Comparison of ENCODE assay signal across 8 cellular contexts in genomic region chr13:23433171-23434153, GRCh38. TPM values are rescaled to one million over a fixed set of nuclear protein-coding genes. Genes with fewer than 3 reads are reported as not detected.
DNase-seq lines count a peak whose midpoint lies in the region; ATAC-seq and TF ChIP-seq lines count a peak whose summit lies in the region.

TSS of gene SACS (minus strand) at chr13:23433702. CDS start at chr13:23411239, 22,463 bp downstream.

- peak within 1 kb of the TSS; percentile 72 for H3K4me3 ChIP-seq in MG63
- H3K4me3 ChIP-seq in right atrium auricular region, result peak within 1 kb of the TSS; percentile 56 to 62

- peaks cover 0 to 11% of the 10 kb centered on the region in 2 donors for H3K4me1 ChIP-seq in right atrium auricular region

- H3K9me3 Mint-ChIP-seq in Calu3 (ENCODE audit: low read depth, unreplicated experiment), result no peaks in the 10 kb centered on the region

- H3K27ac Mint-ChIP-seq in Calu3 (ENCODE audit: unreplicated experiment), result no peak within 1 kb of the TSS

- no peak for TF ChIP-seq CTCF in Calu3 (IDR thresholded peaks at IDR 0.05; ENCODE audit: unreplicated experiment)
- TF ChIP-seq CTCF in right atrium auricular region (IDR thresholded peaks at IDR 0.05), result no peak

- H3K36me3 ChIP-seq in MG63 (no peaks in the 10 kb centered on the region), right atrium auricular region (no peaks in the 10 kb centered on the region)

- intact Hi-C loops in Calu3 (cut with micrococcal nuclease; ENCODE audit: unreplicated experiment), result no loop called here

- peak within 1 kb of the TSS; percentile 80 for H3K4me3 Mint-ChIP-seq in Calu3 (ENCODE audit: low read depth, unreplicated experiment)

- H3K4me1 Mint-ChIP-seq in Calu3 (ENCODE audit: low read depth, unreplicated experiment), result no peaks in the 10 kb centered on the region

- peaks cover 6% of the 10 kb centered on the region for H3K36me3 Mint-ChIP-seq in Calu3 (ENCODE audit: insufficient read depth, unreplicated experiment)

- no peaks in the 10 kb centered on the region for H3K9me3 ChIP-seq in MG63
- H3K9me3 ChIP-seq in right atrium auricular region, result no peaks in the 10 kb centered on the region

- DNase-seq in Calu3, result peak; percentile 8
- DNase-seq in MG63, result peak; percentile 50
- no peak for DNase-seq in right atrium auricular region (ENCODE audit: low spot score)
- DNase-seq in pons (ENCODE audit: low spot score), result peak; percentile 64
- DNase-seq in stimulated activated CD4-positive, alpha-beta T cell treated with anti-CD3 and anti-CD28 coated beads, Interleukin-4, amount 100 ng/mL, for 1 hour, result no peak

- no peaks in the 10 kb centered on the region for H3K27me3 Mint-ChIP-seq in Calu3 (ENCODE audit: unreplicated experiment)

- ATAC-seq in esophagus mucosa, result no peak
- ATAC-seq in HG02885 (IDR thresholded peaks at IDR 0.05; ENCODE audit: poor library complexity, unreplicated experiment), result no peak

- H3K27me3 ChIP-seq in MG63, result no peaks in the 10 kb centered on the region
- H3K27me3 ChIP-seq in right atrium auricular region, result no peaks in the 10 kb centered on the region

- H3K27ac ChIP-seq in angular gyrus (ENCODE audit: low read depth, low read length), result peak within 1 kb of the TSS; percentile 29
- peak within 1 kb of the TSS; percentile 75 to 83 for H3K27ac ChIP-seq in right atrium auricular region

- CTCF ChIA-PET in Calu3 (lab: Charles Lee), result no interaction called here

- no TSS peak for BruUV-seq in Calu3 (replicated peaks; lab: Mats Ljungman, UMichigan)

RNA-seq across cellular contexts. Expression of gene SACS, which starts in this region (rescaled TPM):
- 11.6 and 11.7 TPM in 2 replicates for total RNA-seq in Calu3 (2022)
- 32.1 and 51.2 TPM in 2 replicates for total RNA-seq in MG63 (2014; rRNA removed; shearing (Covaris generic); ENCODE audit: low replicate concordance)
- 10 to 100 TPM; 15.2 to 29.2 TPM for total RNA-seq in right atrium auricular region
- total RNA-seq in esophagus mucosa, result 6.7 TPM

Comparison
In these comparisons a context has a peak if more than half of its experiments do, and no peak if none do; other contexts are left out.
1. DNase-seq: peak in Calu3 (single experiment), MG63 (single experiment) and pons (single experiment); none in right atrium auricular region (single experiment) and stimulated activated CD4-positive, alpha-beta T cell treated with anti-CD3 and anti-CD28 coated beads, Interleukin-4, amount 100 ng/mL, for 1 hour (single experiment).